In the genomic region with DNA sequence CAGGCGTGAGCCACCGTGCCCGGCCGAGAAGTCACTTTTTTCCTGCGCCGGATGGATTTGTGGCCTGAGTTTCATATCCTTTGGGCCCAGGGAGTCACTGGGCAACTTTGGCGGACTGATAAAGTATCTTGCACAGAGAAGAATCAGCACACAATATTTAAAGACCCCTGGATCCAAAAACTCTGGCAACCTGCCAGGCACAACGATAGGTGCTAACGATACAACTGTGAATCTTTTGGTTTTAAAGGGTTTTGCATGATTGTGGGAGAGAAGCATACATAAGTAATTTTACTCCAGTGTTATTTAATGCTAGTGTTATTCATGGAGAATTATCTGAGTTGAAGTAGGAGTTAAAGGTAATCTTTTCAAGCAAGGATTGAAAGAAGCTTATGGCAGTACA, we compare ENCODE assay signal across 19 cellular contexts.
"Had no signal": no experiment of that assay in that cellular context is flagged by ENCODE, and none has a peak within 500 bp of the region (broad histone marks: within the 10 kb centered on the region; RNA-seq: fewer than 3 reads in every experiment).

No MANE protein-coding gene starts in this region.

- H3K4me3 Mint-ChIP-seq: IgD-negative memory B cell had no signal

- H3K4me1 Mint-ChIP-seq: IgD-negative memory B cell had no signal

- H3K4me2 ChIP-seq: PC-9 had no signal

- H3K4me1 ChIP-seq: Peyer's patch, SJCRH30 had no signal

- H3K36me3 Mint-ChIP-seq: IgD-negative memory B cell had no signal

- H2AFZ ChIP-seq: PC-9 had no signal

- ATAC-seq: Right ventricle myocardium inferior, SK-N-SH treated with all-trans-retinoic acid at 6 μM for 48 hours had no signal

- H3K27me3 Mint-ChIP-seq: IgD-negative memory B cell had no signal

- H3K4me3 ChIP-seq: PC-9, Peyer's patch, SJCRH30 had no signal

- H3K27ac ChIP-seq: PC-9, Peyer's patch, SJCRH30 had no signal

- H3K9me3 ChIP-seq: Peyer's patch, SJCRH30 had no signal

- DNase-seq: KBM-7, NCI-H1092, NCI-H1105 treated with DMSO at 0.1 percent for 48 hours, NCI-H1417 treated with DMSO at 0.1 percent for 48 hours, NCI-H146, NCI-H1694 treated with DMSO at 0.1 percent for 48 hours, NCI-H1930, NCI-H2107, NCI-H510A treated with DMSO at 0.1 percent for 48 hours, NCI-H526, OCI-M1, PC-9, Peyer's patch, SHP77 treated with DMSO at 0.1 percent for 48 hours, T-helper 1 cell had no signal

- H3K27ac Mint-ChIP-seq: IgD-negative memory B cell had no signal

- H3K36me3 ChIP-seq: Peyer's patch, SJCRH30 had no signal

- H3K27me3 ChIP-seq: Peyer's patch, SJCRH30 had no signal
